1 cellular context compared by ENCODE assay signal in genomic region chr5:143297756-143298155, GRCh38.
TF ChIP-seq lines count a peak whose summit lies in the region.

No MANE protein-coding gene starts in this region.

TF ChIP-seq in K562, 482 proteins besides CTCF, POLR2A, EP300 and RAD21 (continued from another document):
- TF ChIP-seq PCBP2 (IDR thresholded peaks at IDR 0.05; ENCODE audit: low read depth, low read length, poor library complexity, severe bottlenecking) (no peak), NELFE (IDR thresholded peaks at IDR 0.05; ENCODE audit: insufficient read depth, insufficient read length) (no peak), CBX3 (IDR thresholded peaks at IDR 0.05; ENCODE audit: borderline replicate concordance in 1 of 2, low read length in 2 of 2) (no peak), DACH1 (IDR thresholded peaks at IDR 0.05; ENCODE audit: partially characterized antibody) (no peak), PHF20 (IDR thresholded peaks at IDR 0.05; ENCODE audit: partially characterized antibody) (no peak), MAFF (IDR thresholded peaks at IDR 0.05; ENCODE audit: low read length) (no peak), KAT7 (CRISPR knock-in tag; IDR thresholded peaks at IDR 0.05; ENCODE audit: borderline replicate concordance) (no peak), ZFX (CRISPR knock-in tag; IDR thresholded peaks at IDR 0.05) (no peak), ZZZ3 (IDR thresholded peaks at IDR 0.05) (no peak), HNRNPUL1 (IDR thresholded peaks at IDR 0.05; ENCODE audit: low read length) (no peak)
- TF ChIP-seq, protein P1, sequence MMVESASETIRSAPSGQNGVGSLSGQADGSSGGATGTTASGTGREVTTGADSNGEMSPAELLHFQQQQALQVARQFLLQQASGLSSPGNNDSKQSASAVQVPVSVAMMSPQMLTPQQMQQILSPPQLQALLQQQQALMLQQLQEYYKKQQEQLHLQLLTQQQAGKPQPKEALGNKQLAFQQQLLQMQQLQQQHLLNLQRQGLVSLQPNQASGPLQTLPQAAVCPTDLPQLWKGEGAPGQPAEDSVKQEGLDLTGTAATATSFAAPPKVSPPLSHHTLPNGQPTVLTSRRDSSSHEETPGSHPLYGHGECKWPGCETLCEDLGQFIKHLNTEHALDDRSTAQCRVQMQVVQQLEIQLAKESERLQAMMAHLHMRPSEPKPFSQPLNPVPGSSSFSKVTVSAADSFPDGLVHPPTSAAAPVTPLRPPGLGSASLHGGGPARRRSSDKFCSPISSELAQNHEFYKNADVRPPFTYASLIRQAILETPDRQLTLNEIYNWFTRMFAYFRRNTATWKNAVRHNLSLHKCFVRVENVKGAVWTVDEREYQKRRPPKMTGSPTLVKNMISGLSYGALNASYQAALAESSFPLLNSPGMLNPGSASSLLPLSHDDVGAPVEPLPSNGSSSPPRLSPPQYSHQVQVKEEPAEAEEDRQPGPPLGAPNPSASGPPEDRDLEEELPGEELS (CRISPR knock-in tag; IDR thresholded peaks at IDR 0.05; ENCODE audit: borderline replicate concordance): no peak
